In the genomic region with DNA sequence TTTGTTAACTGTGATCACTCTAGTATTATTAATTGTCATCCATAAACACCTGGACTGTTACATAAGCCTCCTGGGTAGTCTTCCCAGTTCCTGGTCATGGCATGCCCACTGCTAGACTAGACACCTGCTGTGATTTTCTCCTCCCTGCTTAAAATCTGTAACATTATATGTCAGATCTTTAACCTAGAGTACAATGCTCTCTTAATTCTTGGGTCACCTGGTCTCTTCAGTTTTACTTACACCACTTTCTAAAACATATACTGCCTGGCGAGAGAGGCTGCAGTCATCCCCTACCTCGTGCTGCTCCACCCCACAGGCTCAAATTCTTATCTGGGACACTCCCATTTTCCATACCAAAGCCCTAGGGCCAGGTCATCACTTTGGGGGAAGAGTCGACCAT, we compare ENCODE assay signal across 1 cellular context.
TF ChIP-seq lines count a peak whose summit lies in the region.

No MANE protein-coding gene starts in this region.

TF ChIP-seq in GM23338, 12 proteins besides CTCF, POLR2A, EP300 and RAD21 (continued from another document):
- TF ChIP-seq, protein P1, sequence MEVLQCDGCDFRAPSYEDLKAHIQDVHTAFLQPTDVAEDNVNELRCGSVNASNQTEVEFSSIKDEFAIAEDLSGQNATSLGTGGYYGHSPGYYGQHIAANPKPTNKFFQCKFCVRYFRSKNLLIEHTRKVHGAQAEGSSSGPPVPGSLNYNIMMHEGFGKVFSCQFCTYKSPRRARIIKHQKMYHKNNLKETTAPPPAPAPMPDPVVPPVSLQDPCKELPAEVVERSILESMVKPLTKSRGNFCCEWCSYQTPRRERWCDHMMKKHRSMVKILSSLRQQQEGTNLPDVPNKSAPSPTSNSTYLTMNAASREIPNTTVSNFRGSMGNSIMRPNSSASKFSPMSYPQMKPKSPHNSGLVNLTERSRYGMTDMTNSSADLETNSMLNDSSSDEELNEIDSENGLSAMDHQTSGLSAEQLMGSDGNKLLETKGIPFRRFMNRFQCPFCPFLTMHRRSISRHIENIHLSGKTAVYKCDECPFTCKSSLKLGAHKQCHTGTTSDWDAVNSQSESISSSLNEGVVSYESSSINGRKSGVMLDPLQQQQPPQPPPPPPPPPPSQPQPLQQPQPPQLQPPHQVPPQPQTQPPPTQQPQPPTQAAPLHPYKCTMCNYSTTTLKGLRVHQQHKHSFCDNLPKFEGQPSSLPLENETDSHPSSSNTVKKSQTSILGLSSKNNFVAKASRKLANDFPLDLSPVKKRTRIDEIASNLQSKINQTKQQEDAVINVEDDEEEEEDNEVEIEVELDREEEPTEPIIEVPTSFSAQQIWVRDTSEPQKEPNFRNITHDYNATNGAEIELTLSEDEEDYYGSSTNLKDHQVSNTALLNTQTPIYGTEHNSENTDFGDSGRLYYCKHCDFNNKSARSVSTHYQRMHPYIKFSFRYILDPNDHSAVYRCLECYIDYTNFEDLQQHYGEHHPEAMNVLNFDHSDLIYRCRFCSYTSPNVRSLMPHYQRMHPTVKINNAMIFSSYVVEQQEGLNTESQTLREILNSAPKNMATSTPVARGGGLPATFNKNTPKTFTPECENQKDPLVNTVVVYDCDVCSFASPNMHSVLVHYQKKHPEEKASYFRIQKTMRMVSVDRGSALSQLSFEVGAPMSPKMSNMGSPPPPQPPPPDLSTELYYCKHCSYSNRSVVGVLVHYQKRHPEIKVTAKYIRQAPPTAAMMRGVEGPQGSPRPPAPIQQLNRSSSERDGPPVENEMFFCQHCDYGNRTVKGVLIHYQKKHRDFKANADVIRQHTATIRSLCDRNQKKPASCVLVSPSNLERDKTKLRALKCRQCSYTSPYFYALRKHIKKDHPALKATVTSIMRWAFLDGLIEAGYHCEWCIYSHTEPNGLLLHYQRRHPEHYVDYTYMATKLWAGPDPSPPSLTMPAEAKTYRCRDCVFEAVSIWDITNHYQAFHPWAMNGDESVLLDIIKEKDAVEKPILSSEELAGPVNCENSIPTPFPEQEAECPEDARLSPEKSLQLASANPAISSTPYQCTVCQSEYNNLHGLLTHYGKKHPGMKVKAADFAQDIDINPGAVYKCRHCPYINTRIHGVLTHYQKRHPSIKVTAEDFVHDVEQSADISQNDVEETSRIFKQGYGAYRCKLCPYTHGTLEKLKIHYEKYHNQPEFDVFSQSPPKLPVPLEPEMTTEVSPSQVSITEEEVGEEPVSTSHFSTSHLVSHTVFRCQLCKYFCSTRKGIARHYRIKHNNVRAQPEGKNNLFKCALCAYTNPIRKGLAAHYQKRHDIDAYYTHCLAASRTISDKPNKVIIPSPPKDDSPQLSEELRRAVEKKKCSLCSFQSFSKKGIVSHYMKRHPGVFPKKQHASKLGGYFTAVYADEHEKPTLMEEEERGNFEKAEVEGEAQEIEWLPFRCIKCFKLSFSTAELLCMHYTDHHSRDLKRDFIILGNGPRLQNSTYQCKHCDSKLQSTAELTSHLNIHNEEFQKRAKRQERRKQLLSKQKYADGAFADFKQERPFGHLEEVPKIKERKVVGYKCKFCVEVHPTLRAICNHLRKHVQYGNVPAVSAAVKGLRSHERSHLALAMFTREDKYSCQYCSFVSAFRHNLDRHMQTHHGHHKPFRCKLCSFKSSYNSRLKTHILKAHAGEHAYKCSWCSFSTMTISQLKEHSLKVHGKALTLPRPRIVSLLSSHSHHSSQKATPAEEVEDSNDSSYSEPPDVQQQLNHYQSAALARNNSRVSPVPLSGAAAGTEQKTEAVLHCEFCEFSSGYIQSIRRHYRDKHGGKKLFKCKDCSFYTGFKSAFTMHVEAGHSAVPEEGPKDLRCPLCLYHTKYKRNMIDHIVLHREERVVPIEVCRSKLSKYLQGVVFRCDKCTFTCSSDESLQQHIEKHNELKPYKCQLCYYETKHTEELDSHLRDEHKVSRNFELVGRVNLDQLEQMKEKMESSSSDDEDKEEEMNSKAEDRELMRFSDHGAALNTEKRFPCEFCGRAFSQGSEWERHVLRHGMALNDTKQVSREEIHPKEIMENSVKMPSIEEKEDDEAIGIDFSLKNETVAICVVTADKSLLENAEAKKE (CRISPR knock-in tag; IDR thresholded peaks at IDR 0.05), result no peak
- no peak for TF ChIP-seq REST (IDR thresholded peaks at IDR 0.05; ENCODE audit: unreplicated experiment)
- TF ChIP-seq CREB1 (CRISPR knock-in tag; IDR thresholded peaks at IDR 0.05; ENCODE audit: low read depth), result no peak
- no peak for TF ChIP-seq POLR2AphosphoS5 (IDR thresholded peaks at IDR 0.05; ENCODE audit: low read depth)
